In genomic region chr19:14375055-14375581, GRCh38 we compare ENCODE assay signal across 8 cellular contexts.
DNase-seq lines count a peak whose midpoint lies in the region; ATAC-seq lines count a peak whose summit lies in the region.

No MANE protein-coding gene starts in this region.

- H3K4me1 ChIP-seq in adipocyte (ENCODE audit: control insufficient read depth, insufficient read depth, low read length) (peaks cover 11% of the 10 kb centered on the region), muscle layer of colon (ENCODE audit: insufficient read depth, low read length) (peaks cover 28% of the 10 kb centered on the region)

- H3K27ac ChIP-seq in muscle layer of colon (ENCODE audit: low read depth, low read length) = peak overlapping the region; percentile 70

- no peak overlapping the region for H3K4me3 ChIP-seq in adipocyte (ENCODE audit: low read length)
- peak overlapping the region; percentile 1 to 9 for H3K4me3 ChIP-seq in muscle layer of colon (ENCODE audit: low read depth in 1 of 2, low read length in 2 of 2)

- H3K27me3 ChIP-seq in adipocyte (replicated peaks; ENCODE audit: control insufficient read depth, insufficient read depth, low read length) (no peaks in the 10 kb centered on the region), muscle layer of colon (ENCODE audit: control insufficient read depth in 1 of 2, insufficient read depth in 2 of 2, low read length in 2 of 2) (no peaks in the 10 kb centered on the region)

- H3K9ac ChIP-seq in adipocyte (ENCODE audit: low read length) (peak overlapping the region; percentile 55), muscle layer of colon (ENCODE audit: low read length) (no peak overlapping the region)

- no peak for ATAC-seq in GM21528 (IDR thresholded peaks at IDR 0.05; ENCODE audit: low FRiP score, unreplicated experiment)
- no peak for ATAC-seq in GM21529 (IDR thresholded peaks at IDR 0.05; ENCODE audit: unreplicated experiment)

- H3K9me3 ChIP-seq in adipocyte (ENCODE audit: control insufficient read depth, low read length) (no peaks in the 10 kb centered on the region), muscle layer of colon (ENCODE audit: low read length) (no peaks in the 10 kb centered on the region)

- DNase-seq in GF-D8 (lab: John Stamatoyannopoulos, UW) = peak; percentile 96
- DNase-seq in SIG-M5 (lab: John Stamatoyannopoulos, UW) = peak; percentile 53
- no peak for DNase-seq in adipocyte (ENCODE audit: low read depth)
- no peak for DNase-seq in epidermal melanocyte (ENCODE audit: insufficient read length, low spot score)
- DNase-seq in AG08396 (ENCODE audit: low spot score) = no peak

- H3K36me3 ChIP-seq in adipocyte (ENCODE audit: control insufficient read depth, insufficient read depth, low read length, severe bottlenecking) (no peaks in the 10 kb centered on the region), muscle layer of colon (ENCODE audit: insufficient read depth, low read length) (no peaks in the 10 kb centered on the region)

Comparison
In these comparisons a context has a peak if more than half of its experiments do, and no peak if none do; other contexts are left out.
1. DNase-seq: peak in GF-D8 (single experiment) and SIG-M5 (single experiment); none in adipocyte (single experiment), epidermal melanocyte (single experiment) and AG08396 (single experiment).